16 cellular contexts compared by ENCODE assay signal in the genomic region with DNA sequence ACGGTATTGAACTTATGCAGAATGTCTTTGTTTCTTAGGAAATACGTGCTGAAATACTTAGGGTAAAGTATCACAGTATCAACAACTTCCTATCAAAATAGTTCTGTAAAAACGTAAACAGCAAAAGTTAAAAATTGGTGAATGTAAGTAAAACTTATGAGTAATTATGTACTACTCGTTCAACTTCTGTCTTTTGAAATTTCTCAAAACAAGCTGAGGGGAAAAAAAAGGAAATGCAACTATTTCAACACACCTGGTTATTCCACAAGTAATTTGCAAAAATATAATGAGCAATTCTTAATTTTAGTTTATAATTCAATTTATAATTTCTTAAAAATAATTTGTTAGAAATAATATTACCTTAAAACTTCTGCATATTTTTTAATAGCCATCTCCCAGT. TPM values are rescaled to one million over a fixed set of nuclear protein-coding genes. Genes with fewer than 3 reads are reported as not detected.
A peak's percentile ranks its signal among the peaks of the same experiment; 100 is the strongest.
DNase-seq lines count a peak whose midpoint lies in the region; ATAC-seq and FAIRE-seq lines count a peak whose summit lies in the region.
"Had no signal": no experiment of that assay in that cellular context is flagged by ENCODE, and none has a peak within 500 bp of the region (broad histone marks: within the 10 kb centered on the region; RNA-seq: fewer than 3 reads in every experiment).

No MANE protein-coding gene starts in this region.

- no peaks in the 10 kb centered on the region for H3K4me1 ChIP-seq in HAP-1
- H3K4me1 ChIP-seq: BLaER1 had no signal

- H3K27me3 Mint-ChIP-seq in naive thymus-derived CD8-positive, alpha-beta T cell, result no peaks in the 10 kb centered on the region
- H3K27me3 Mint-ChIP-seq: CD4-positive, alpha-beta T cell had no signal

- no peak overlapping the region for H3K4me3 Mint-ChIP-seq in naive thymus-derived CD8-positive, alpha-beta T cell
- H3K4me3 Mint-ChIP-seq: CD4-positive, alpha-beta T cell; H9 had no signal

- H3K36me3 ChIP-seq in HAP-1 (replicated peaks), result peaks cover 80% of the 10 kb centered on the region

- no peak overlapping the region for H3K27ac Mint-ChIP-seq in naive thymus-derived CD8-positive, alpha-beta T cell
- H3K27ac Mint-ChIP-seq: CD4-positive, alpha-beta T cell; H9 had no signal

- peak; percentile 30 for DNase-seq in SIG-M5 treated with dmso at 0.1 percent for 504 hours (lab: John Stamatoyannopoulos, UW; ENCODE audit: unreplicated experiment)
- no peak for DNase-seq in SIG-M5 (lab: John Stamatoyannopoulos, UW)
- peak; percentile 20 for DNase-seq in MV-4-11 (lab: John Stamatoyannopoulos, UW)
- no peak for DNase-seq in HAP-1 (ENCODE audit: low spot score in 2 of 2)
- DNase-seq in naive thymus-derived CD8-positive, alpha-beta T cell, result no peak
- DNase-seq in Right ventricle myocardium inferior (ENCODE audit: missing footprints), result no peak
- DNase-seq: 8988T; Calu3; CD4-positive, alpha-beta T cell; DMS 273 treated with DMSO at 0.1 percent for 48 hours; GOT3; H9 had no signal

- H3K4me3 ChIP-seq in HAP-1, result no peak overlapping the region
- H3K4me3 ChIP-seq: BLaER1, GM12878 had no signal

- H3K27me3 ChIP-seq in HAP-1 (ENCODE audit: low read depth), result no peaks in the 10 kb centered on the region
- H3K27me3 ChIP-seq: BLaER1 had no signal

- in situ Hi-C loops in HAP-1 (cut with MboI; ENCODE audit: low sequenced_read_pairs), result no loop called here

- ATAC-seq in naive thymus-derived CD8-positive, alpha-beta T cell, result no peak
- ATAC-seq in HG03571 (IDR thresholded peaks at IDR 0.05; ENCODE audit: unreplicated experiment), result no peak
- no peak for ATAC-seq in Right ventricle myocardium inferior
- ATAC-seq: GM12878 had no signal

- POLR2A ChIA-PET in naive thymus-derived CD8-positive, alpha-beta T cell (lab: Charles Lee), result no interaction called here

- H3K9me3 ChIP-seq in HAP-1, result no peaks in the 10 kb centered on the region
- H3K9me3 ChIP-seq: BLaER1 had no signal

- H3K36me3 Mint-ChIP-seq in naive thymus-derived CD8-positive, alpha-beta T cell, result peaks cover 2 to 94% (median 20%) of the 10 kb centered on the region in 3 donors

- intact Hi-C loops in Right ventricle myocardium inferior (cut with DNase I), result no loop called here

- H3K4me1 Mint-ChIP-seq in naive thymus-derived CD8-positive, alpha-beta T cell, result peaks cover 4 to 20% (median 9%) of the 10 kb centered on the region in 4 donors
- H3K4me1 Mint-ChIP-seq: H9 had no signal

- FAIRE-seq in endometrium (lab: Jason Lieb, UNC), result peak; percentile 69
- FAIRE-seq: GM12878 had no signal

- H3K9me3 Mint-ChIP-seq in naive thymus-derived CD8-positive, alpha-beta T cell, result no peaks in the 10 kb centered on the region
- H3K9me3 Mint-ChIP-seq: CD4-positive, alpha-beta T cell; H9 had no signal

RNA-seq across cellular contexts. Expression of gene PPID, which starts 8.3 kb away (rescaled TPM):
- total RNA-seq in naive thymus-derived CD8-positive, alpha-beta T cell, result 10 to 100 TPM; 24.9 to 29.0 TPM
- polyA plus RNA-seq in naive thymus-derived CD8-positive, alpha-beta T cell, result 10 to 100 TPM; 46.5 to 54.2 (median 49.0) TPM
- 33.4 TPM for total RNA-seq in Right ventricle myocardium inferior

RNA-seq across cellular contexts. Expression of gene ETFDH, which starts 42.8 kb away (rescaled TPM):
- 10 to 100 TPM; 23.0 to 26.8 TPM for total RNA-seq in naive thymus-derived CD8-positive, alpha-beta T cell
- polyA plus RNA-seq in naive thymus-derived CD8-positive, alpha-beta T cell, result 1 to 10 TPM; 5.7 to 8.5 (median 6.4) TPM
- total RNA-seq in Right ventricle myocardium inferior, result 383 TPM

RNA-seq across cellular contexts. Expression of gene C4orf46, which starts 43.2 kb away (rescaled TPM):
- total RNA-seq in naive thymus-derived CD8-positive, alpha-beta T cell, result 1 to 10 TPM; 3.3 to 4.3 TPM
- 1 to 10 TPM; 2.9 to 4.0 (median 3.0) TPM for polyA plus RNA-seq in naive thymus-derived CD8-positive, alpha-beta T cell
- total RNA-seq in Right ventricle myocardium inferior, result 3.7 TPM

RNA-seq across cellular contexts. Expression of gene FNIP2, which starts 53.9 kb away (rescaled TPM):
- 10 to 100 TPM in 1 of 2 experiments, 1 to 10 TPM in 1; 9.3 to 10.1 TPM for total RNA-seq in naive thymus-derived CD8-positive, alpha-beta T cell
- polyA plus RNA-seq in naive thymus-derived CD8-positive, alpha-beta T cell, result 1 to 10 TPM; 2.5 to 6.7 (median 4.6) TPM
- 46.2 TPM for total RNA-seq in Right ventricle myocardium inferior

Comparison
In these comparisons a context has a peak if more than half of its experiments do, and no peak if none do; other contexts are left out.
1. DNase-seq: peak in SIG-M5 treated with dmso at 0.1 percent for 504 hours (single experiment) and MV-4-11 (single experiment); none in SIG-M5 (single experiment), HAP-1 (0 of 2), naive thymus-derived CD8-positive, alpha-beta T cell (0 of 10) and Right ventricle myocardium inferior (single experiment).
2. RNA of gene ETFDH, which starts 42.8 kb away (total RNA-seq): 383 TPM in Right ventricle myocardium inferior (single experiment); 23.0 to 26.8 TPM in naive thymus-derived CD8-positive, alpha-beta T cell; every median in the first group is over 10 times any median in the second.